In genomic region chr5:176361437-176362097, GRCh38 we compare ENCODE assay signal across 8 cellular contexts. TPM values are rescaled to one million over a fixed set of nuclear protein-coding genes. Genes with fewer than 3 reads are reported as not detected.
DNase-seq lines count a peak whose midpoint lies in the region; ATAC-seq lines count a peak whose summit lies in the region.

Gene KIAA1191 (minus strand): TSS chr5:176361764. CDS start chr5:176359508, 2,256 bp downstream.

- in situ Hi-C loops in GM23248 (cut with MboI): no loop called here

- peak within 1 kb of the TSS; percentile 93 for H2AFZ ChIP-seq in GM23248

- no peaks in the 10 kb centered on the region for H3K4me1 ChIP-seq in GM23248 (ENCODE audit: insufficient read depth)
- peaks cover 19 to 24% of the 10 kb centered on the region in 2 donors for H3K4me1 ChIP-seq in naive thymus-derived CD4-positive, alpha-beta T cell (ENCODE audit: control insufficient read depth in 2 of 2, insufficient read depth in 2 of 2, low read length in 2 of 2)

- CTCF ChIA-PET in naive thymus-derived CD4-positive, alpha-beta T cell (lab: Charles Lee): interaction anchor here (0.6 to 1.2 kb wide), 4 partner anchors 27 to 701 kb away, joined by 3 to 4 read pairs (median 3); no protein-coding TSS in a partner anchor

- intact Hi-C loops in activated T-helper 1 cell treated with anti-CD3 and anti-CD28 coated beads, Interleukin-12 subunit alpha, Interleukin-12 subunit beta, Interleukin-2, Interleukin-4 antibody, amounts not matched to agents 30 ng/mL and 10 ng/mL and 1 ng/mL, durations not matched to agents 14 hours and 24 hours and 36 hours (cut with micrococcal nuclease): loop anchor here (1.0 to 10.0 kb wide), 8 partner anchors 27 to 1153 kb away; partner anchors contain the start of genes CLTB, DDX41, FAF2 and HIGD2A
- intact Hi-C loops in naive thymus-derived CD4-positive, alpha-beta T cell (cut with micrococcal nuclease): loop anchor here (1.0 to 10.0 kb wide), 11 partner anchors 27 to 1843 kb away; partner anchors contain the start of genes FAF2 (in 2 of the 2), RNF44 (in 2 of the 2), SIMC1 (in 2 of the 2) and CLTB (in 1 of the 2)

- POLR2A ChIA-PET in naive thymus-derived CD4-positive, alpha-beta T cell (lab: Charles Lee): interaction anchor here (0.6 to 3.7 kb wide), 17 partner anchors 8 to 860 kb away, joined by 3 to 53 read pairs (median 5); partner anchors contain the start of genes CLTB, FAF2, HIGD2A and NOP16

- peak; percentile 96 for ATAC-seq in naive thymus-derived CD4-positive, alpha-beta T cell
- ATAC-seq in stimulated activated naive B cell treated with anti-CD40 and anti-IgM and Interleukin-4, amounts not matched to agents 10 μg/mL and 1 μg/mL and 100 μg/mL, for 72 hours (replicated peaks): peak; percentile 87 to 91

- peak within 1 kb of the TSS; percentile 91 for H3K27ac Mint-ChIP-seq in activated T-helper 1 cell treated with anti-CD3 and anti-CD28 coated beads, Interleukin-12 subunit alpha, Interleukin-12 subunit beta, Interleukin-2, Interleukin-4 antibody, amounts not matched to agents 30 ng/mL and 10 ng/mL and 1 ng/mL, durations not matched to agents 14 hours and 24 hours and 36 hours
- H3K27ac Mint-ChIP-seq in naive thymus-derived CD4-positive, alpha-beta T cell: peak within 1 kb of the TSS; percentile 91 to 99 (median 94)
- H3K27ac Mint-ChIP-seq in stimulated activated naive B cell treated with anti-CD40 and anti-IgM and Interleukin-4, amounts not matched to agents 10 μg/mL and 1 μg/mL and 100 μg/mL, for 72 hours: peak within 1 kb of the TSS; percentile 98

- no peaks in the 10 kb centered on the region for H3K9me3 Mint-ChIP-seq in activated T-helper 1 cell treated with anti-CD3 and anti-CD28 coated beads, Interleukin-12 subunit alpha, Interleukin-12 subunit beta, Interleukin-2, Interleukin-4 antibody, amounts not matched to agents 30 ng/mL and 10 ng/mL and 1 ng/mL, durations not matched to agents 14 hours and 24 hours and 36 hours
- no peaks in the 10 kb centered on the region for H3K9me3 Mint-ChIP-seq in naive thymus-derived CD4-positive, alpha-beta T cell
- no peaks in the 10 kb centered on the region for H3K9me3 Mint-ChIP-seq in stimulated activated naive B cell treated with anti-CD40 and anti-IgM and Interleukin-4, amounts not matched to agents 10 μg/mL and 1 μg/mL and 100 μg/mL, for 72 hours

- no peaks in the 10 kb centered on the region for H3K9me3 ChIP-seq in GM23248 (ENCODE audit: low read depth)
- H3K9me3 ChIP-seq in naive thymus-derived CD4-positive, alpha-beta T cell (ENCODE audit: control insufficient read depth in 2 of 3, low read length in 3 of 3): no peaks in the 10 kb centered on the region

- H3K4me1 Mint-ChIP-seq in activated T-helper 1 cell treated with anti-CD3 and anti-CD28 coated beads, Interleukin-12 subunit alpha, Interleukin-12 subunit beta, Interleukin-2, Interleukin-4 antibody, amounts not matched to agents 30 ng/mL and 10 ng/mL and 1 ng/mL, durations not matched to agents 14 hours and 24 hours and 36 hours (ENCODE audit: low read depth): peaks cover 36% of the 10 kb centered on the region
- peaks cover 21 to 49% (median 39%) of the 10 kb centered on the region in 7 donors for H3K4me1 Mint-ChIP-seq in naive thymus-derived CD4-positive, alpha-beta T cell
- peaks cover 19 to 43% of the 10 kb centered on the region in 2 donors for H3K4me1 Mint-ChIP-seq in stimulated activated naive B cell treated with anti-CD40 and anti-IgM and Interleukin-4, amounts not matched to agents 10 μg/mL and 1 μg/mL and 100 μg/mL, for 72 hours

- peak; percentile 92 for DNase-seq in EH (ENCODE audit: low read depth)
- DNase-seq in GM23248: peak; percentile 94
- DNase-seq in Kasumi-1 (lab: John Stamatoyannopoulos, UW): peak; percentile 87 to 92
- DNase-seq in RKO (ENCODE audit: low spot score): peak; percentile 91
- DNase-seq in activated T-helper 1 cell treated with anti-CD3 and anti-CD28 coated beads, Interleukin-12 subunit alpha, Interleukin-12 subunit beta, Interleukin-2, Interleukin-4 antibody, amounts not matched to agents 30 ng/mL and 10 ng/mL and 1 ng/mL, durations not matched to agents 14 hours and 24 hours and 36 hours (ENCODE audit: low spot score): peak; percentile 93
- peak; percentile 89 for DNase-seq in fibroblast of gingiva (ENCODE audit: low read depth)
- peak; percentile 80 to 96 (median 93) for DNase-seq in naive thymus-derived CD4-positive, alpha-beta T cell
- peak; percentile 89 for DNase-seq in stimulated activated naive B cell treated with anti-CD40 and anti-IgM and Interleukin-4, amounts not matched to agents 10 μg/mL and 1 μg/mL and 100 μg/mL, for 72 hours

- H3K36me3 ChIP-seq in GM23248 (ENCODE audit: low read depth): peaks cover 17% of the 10 kb centered on the region; the same call in 1 of the 2 replicates
- H3K36me3 ChIP-seq in naive thymus-derived CD4-positive, alpha-beta T cell (ENCODE audit: control insufficient read depth in 2 of 3, insufficient read depth in 3 of 3, low read length in 3 of 3): peaks cover 0 to 7% (median 5%) of the 10 kb centered on the region in 3 experiments

- no peaks in the 10 kb centered on the region for H4K20me1 ChIP-seq in GM23248 (ENCODE audit: insufficient read depth)

- H3K27me3 ChIP-seq in GM23248 (replicated peaks; ENCODE audit: insufficient read depth): no peaks in the 10 kb centered on the region
- H3K27me3 ChIP-seq in naive thymus-derived CD4-positive, alpha-beta T cell (ENCODE audit: control insufficient read depth in 2 of 2, insufficient read depth in 2 of 2, low read length in 2 of 2): no peaks in the 10 kb centered on the region

- peak within 1 kb of the TSS; percentile 97 for H3K4me3 Mint-ChIP-seq in activated T-helper 1 cell treated with anti-CD3 and anti-CD28 coated beads, Interleukin-12 subunit alpha, Interleukin-12 subunit beta, Interleukin-2, Interleukin-4 antibody, amounts not matched to agents 30 ng/mL and 10 ng/mL and 1 ng/mL, durations not matched to agents 14 hours and 24 hours and 36 hours
- peak within 1 kb of the TSS; percentile 93 to 99 (median 98) for H3K4me3 Mint-ChIP-seq in naive thymus-derived CD4-positive, alpha-beta T cell
- H3K4me3 Mint-ChIP-seq in stimulated activated naive B cell treated with anti-CD40 and anti-IgM and Interleukin-4, amounts not matched to agents 10 μg/mL and 1 μg/mL and 100 μg/mL, for 72 hours: peak within 1 kb of the TSS; percentile 96 to 100

- peak within 1 kb of the TSS; percentile 93 for H3K9ac ChIP-seq in GM23248

- H3K9me2 ChIP-seq in GM23248 (ENCODE audit: insufficient read depth): no peaks in the 10 kb centered on the region

- no peaks in the 10 kb centered on the region for H3K27me3 Mint-ChIP-seq in activated T-helper 1 cell treated with anti-CD3 and anti-CD28 coated beads, Interleukin-12 subunit alpha, Interleukin-12 subunit beta, Interleukin-2, Interleukin-4 antibody, amounts not matched to agents 30 ng/mL and 10 ng/mL and 1 ng/mL, durations not matched to agents 14 hours and 24 hours and 36 hours (ENCODE audit: insufficient read depth)
- H3K27me3 Mint-ChIP-seq in naive thymus-derived CD4-positive, alpha-beta T cell: no peaks in the 10 kb centered on the region
- H3K27me3 Mint-ChIP-seq in stimulated activated naive B cell treated with anti-CD40 and anti-IgM and Interleukin-4, amounts not matched to agents 10 μg/mL and 1 μg/mL and 100 μg/mL, for 72 hours: no peaks in the 10 kb centered on the region

- H3K4me2 ChIP-seq in GM23248 (ENCODE audit: unreplicated experiment): peak within 1 kb of the TSS; percentile 91

- H3F3A ChIP-seq in GM23248 (ENCODE audit: insufficient read depth): no peaks in the 10 kb centered on the region

- H3K27ac ChIP-seq in GM23248: peak within 1 kb of the TSS; percentile 36
- peak within 1 kb of the TSS; percentile 80 for H3K27ac ChIP-seq in naive thymus-derived CD4-positive, alpha-beta T cell (ENCODE audit: low read depth, low read length)

- 1% methylated on average over 39 to 47 of the region's 50 CpGs for WGBS in GM23248 (ENCODE audit: low coverage in 1 of 2, low lambda C conversion rate in 2 of 2, missing lambda C conversion rate in 2 of 2), 2 experiments

- peaks cover 54% of the 10 kb centered on the region for H3K79me2 ChIP-seq in GM23248 (ENCODE audit: insufficient read depth)

- peak within 1 kb of the TSS; percentile 96 for H3K4me3 ChIP-seq in GM23248
- peak within 1 kb of the TSS; percentile 82 for H3K4me3 ChIP-seq in naive thymus-derived CD4-positive, alpha-beta T cell (ENCODE audit: low read length)

- H3K36me3 Mint-ChIP-seq in activated T-helper 1 cell treated with anti-CD3 and anti-CD28 coated beads, Interleukin-12 subunit alpha, Interleukin-12 subunit beta, Interleukin-2, Interleukin-4 antibody, amounts not matched to agents 30 ng/mL and 10 ng/mL and 1 ng/mL, durations not matched to agents 14 hours and 24 hours and 36 hours (ENCODE audit: low read depth): peaks cover 15% of the 10 kb centered on the region
- H3K36me3 Mint-ChIP-seq in naive thymus-derived CD4-positive, alpha-beta T cell: peaks cover 0 to 10% (median 9%) of the 10 kb centered on the region in 5 donors
- H3K36me3 Mint-ChIP-seq in stimulated activated naive B cell treated with anti-CD40 and anti-IgM and Interleukin-4, amounts not matched to agents 10 μg/mL and 1 μg/mL and 100 μg/mL, for 72 hours: peaks cover 11 to 15% of the 10 kb centered on the region in 2 donors

RNA-seq across cellular contexts. Expression of gene KIAA1191, which starts in this region (rescaled TPM):
- 110 and 114 TPM in 2 replicates for total RNA-seq in GM23248 (2014; rRNA removed; shearing (Covaris generic))
- polyA plus RNA-seq in GM23248 (2016; fragmentation: Nextera tagmentation; extraction: Ambion mirVana): 110 and 118 TPM in 2 replicates
- total RNA-seq in activated T-helper 1 cell treated with anti-CD3 and anti-CD28 coated beads, Interleukin-12 subunit alpha, Interleukin-12 subunit beta, Interleukin-2, Interleukin-4 antibody, amounts not matched to agents 30 ng/mL and 10 ng/mL and 1 ng/mL, durations not matched to agents 14 hours and 24 hours and 36 hours: 60.9 and 63.4 TPM in 2 replicates
- 10 to 100 TPM; 59.4 to 76.6 (median 65.9) TPM for total RNA-seq in naive thymus-derived CD4-positive, alpha-beta T cell
- polyA plus RNA-seq in naive thymus-derived CD4-positive, alpha-beta T cell: 10 to 100 TPM; 43.1 to 53.3 TPM

Comparison
In these comparisons a context has a peak if more than half of its experiments do, and no peak if none do; other contexts are left out.
1. Peak in every context shown above with its lines: DNase-seq, ATAC-seq, H3K4me3 ChIP-seq and H3K27ac ChIP-seq.